ENCODE assay signal across 14 cellular contexts in genomic region chr12:27673285-27673684, GRCh38. TPM values are rescaled to one million over a fixed set of nuclear protein-coding genes. Genes with fewer than 3 reads are reported as not detected.
"Had no signal": no experiment of that assay in that cellular context is flagged by ENCODE, and none has a peak within 500 bp of the region (broad histone marks: within the 10 kb centered on the region; RNA-seq: fewer than 3 reads in every experiment).

No MANE protein-coding gene starts in this region.

- H3K27me3 ChIP-seq: spleen, stomach, tibial nerve, uterus had no signal

- H3K9me3 ChIP-seq: SK-N-SH, spleen, stomach, tibial nerve, uterus had no signal

- H3K4me1 ChIP-seq: spleen had no signal

- DNase-seq: activated naive CD4-positive, alpha-beta T cell treated with anti-CD3 and anti-CD28 coated beads for 36 hours; activated naive CD8-positive, alpha-beta T cell treated with anti-CD3 and anti-CD28 coated beads, Interleukin-2, amount 50 U/mL, for 24 hours; left colon; mammary epithelial cell; natural killer cell; posterior cingulate gyrus; SK-N-SH; spleen; stomach; T-cell; T-helper 9 cell; uterus had no signal

- H3K36me3 ChIP-seq: uterus had no signal

- H3K4me3 ChIP-seq: spleen, stomach, tibial nerve, uterus had no signal

- H3K4me2 ChIP-seq: SK-N-SH had no signal

- H3K9ac ChIP-seq: SK-N-SH had no signal

RNA-seq across cellular contexts. Expression of gene REP15, which starts 23.0 kb away (rescaled TPM):
- total RNA-seq: mononuclear cell, natural killer cell, tibial nerve had no signal
